Comparison of ENCODE assay signal across 8 cellular contexts in the genomic region with DNA sequence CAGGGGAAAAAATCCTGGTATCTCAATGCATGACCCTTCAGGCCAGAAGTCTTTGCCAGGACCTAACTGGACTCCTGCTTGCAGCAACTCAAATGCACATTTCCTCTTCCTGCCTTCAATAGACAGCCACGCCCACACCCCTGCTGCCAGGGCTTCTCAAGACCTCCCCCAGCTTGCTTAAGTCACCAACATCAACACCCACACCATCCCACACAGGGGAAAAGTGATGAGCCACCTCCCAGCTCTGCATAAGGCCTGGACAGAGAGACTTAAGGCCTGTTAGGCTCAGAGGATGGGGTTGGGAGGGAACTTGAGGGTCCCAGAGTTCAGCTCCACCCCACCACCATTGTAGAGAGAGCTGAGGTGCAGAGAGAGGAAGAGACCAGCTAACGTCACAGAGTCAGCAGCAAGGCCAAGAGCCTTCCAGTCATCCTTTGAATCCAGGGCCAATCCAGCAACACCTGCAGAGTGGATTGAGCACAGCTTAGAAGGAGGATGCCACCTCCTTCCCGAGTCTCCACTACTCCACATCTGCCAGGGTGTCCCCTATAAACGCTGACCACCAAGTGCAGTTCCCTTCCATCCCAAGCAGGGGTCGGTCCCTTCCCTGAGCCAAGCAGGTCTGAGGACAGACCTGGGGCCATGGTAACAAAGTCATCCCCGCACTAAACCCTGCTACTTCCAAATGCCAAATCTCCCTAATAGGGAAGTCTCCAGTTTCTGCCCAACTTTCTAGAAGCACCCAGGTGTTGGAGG. TPM values are rescaled to one million over a fixed set of nuclear protein-coding genes. Genes with fewer than 3 reads are reported as not detected.
DNase-seq lines count a peak whose midpoint lies in the region; ATAC-seq lines count a peak whose summit lies in the region.

No MANE protein-coding gene starts in this region.

- DNase-seq in EH (ENCODE audit: low read depth): peak; percentile 85
- peak; percentile 90 for DNase-seq in activated CD4-positive, alpha-beta T cell treated with anti-CD3 and anti-CD28 coated beads, Interleukin-2, amount 10 ng/mL, durations not matched to agents 24 days and 14 days
- DNase-seq in effector memory CD4-positive, alpha-beta T cell: peak; percentile 36 to 54 (median 47)
- peak; percentile 50 to 86 (median 66) for DNase-seq in naive thymus-derived CD8-positive, alpha-beta T cell
- peak in 14 of 49 donors; percentile 5 to 61 (median 21) for DNase-seq in substantia nigra (lab: John Stamatoyannopoulos, UW)
- no peak for DNase-seq in OCI-M2 (lab: John Stamatoyannopoulos, UW; ENCODE audit: unreplicated experiment)
- no peak for DNase-seq in DMS79 (lab: John Stamatoyannopoulos, UW)

- ATAC-seq in naive thymus-derived CD8-positive, alpha-beta T cell: peak; percentile 48 to 56

- H3K4me1 Mint-ChIP-seq in IgD-negative memory B cell: peaks cover 39 to 46% (median 40%) of the 10 kb centered on the region in 3 donors
- H3K4me1 Mint-ChIP-seq in activated CD4-positive, alpha-beta T cell treated with anti-CD3 and anti-CD28 coated beads, Interleukin-2, amount 10 ng/mL, durations not matched to agents 24 days and 14 days: peaks cover 32% of the 10 kb centered on the region
- H3K4me1 Mint-ChIP-seq in naive thymus-derived CD8-positive, alpha-beta T cell: peaks cover 26 to 63% (median 51%) of the 10 kb centered on the region in 4 donors

- peak overlapping the region; percentile 71 to 96 (median 95) for H3K27ac Mint-ChIP-seq in IgD-negative memory B cell
- H3K27ac Mint-ChIP-seq in activated CD4-positive, alpha-beta T cell treated with anti-CD3 and anti-CD28 coated beads, Interleukin-2, amount 10 ng/mL, durations not matched to agents 24 days and 14 days: peak overlapping the region; percentile 86
- H3K27ac Mint-ChIP-seq in naive thymus-derived CD8-positive, alpha-beta T cell: peak overlapping the region; percentile 79 to 98 (median 94)

- H3K36me3 ChIP-seq in effector memory CD4-positive, alpha-beta T cell (ENCODE audit: control insufficient read depth, insufficient read depth, low read length): peaks cover 24% of the 10 kb centered on the region

- no peak overlapping the region for H3K4me3 ChIP-seq in effector memory CD4-positive, alpha-beta T cell (ENCODE audit: insufficient read depth, low read depth, low read length, poor library complexity, severe bottlenecking)

- H3K27me3 Mint-ChIP-seq in IgD-negative memory B cell: no peaks in the 10 kb centered on the region
- H3K27me3 Mint-ChIP-seq in activated CD4-positive, alpha-beta T cell treated with anti-CD3 and anti-CD28 coated beads, Interleukin-2, amount 10 ng/mL, durations not matched to agents 24 days and 14 days: no peaks in the 10 kb centered on the region
- no peaks in the 10 kb centered on the region for H3K27me3 Mint-ChIP-seq in naive thymus-derived CD8-positive, alpha-beta T cell

- intact Hi-C loops in activated CD4-positive, alpha-beta T cell treated with anti-CD3 and anti-CD28 coated beads, Interleukin-2, amount 10 ng/mL, durations not matched to agents 24 days and 14 days (cut with micrococcal nuclease): no loop called here

- H3K4me1 ChIP-seq in effector memory CD4-positive, alpha-beta T cell (ENCODE audit: control insufficient read depth, insufficient read depth, low read length, poor library complexity, severe bottlenecking): peaks cover 27% of the 10 kb centered on the region

- H3K27me3 ChIP-seq in effector memory CD4-positive, alpha-beta T cell (replicated peaks; ENCODE audit: control insufficient read depth, insufficient read depth, low read length, poor library complexity, severe bottlenecking): no peaks in the 10 kb centered on the region

- no peaks in the 10 kb centered on the region for H3K9me3 Mint-ChIP-seq in IgD-negative memory B cell
- H3K9me3 Mint-ChIP-seq in activated CD4-positive, alpha-beta T cell treated with anti-CD3 and anti-CD28 coated beads, Interleukin-2, amount 10 ng/mL, durations not matched to agents 24 days and 14 days: no peaks in the 10 kb centered on the region
- no peaks in the 10 kb centered on the region for H3K9me3 Mint-ChIP-seq in naive thymus-derived CD8-positive, alpha-beta T cell

- POLR2A ChIA-PET in naive thymus-derived CD8-positive, alpha-beta T cell (lab: Charles Lee): interaction anchor here (0.5 to 1.4 kb wide), 8 partner anchors 20 to 496 kb away, joined by 3 to 7 read pairs (median 4); a partner anchor contains a TSS

- peak overlapping the region; percentile 41 to 76 (median 54) for H3K4me3 Mint-ChIP-seq in IgD-negative memory B cell
- peak overlapping the region; percentile 36 for H3K4me3 Mint-ChIP-seq in activated CD4-positive, alpha-beta T cell treated with anti-CD3 and anti-CD28 coated beads, Interleukin-2, amount 10 ng/mL, durations not matched to agents 24 days and 14 days
- H3K4me3 Mint-ChIP-seq in naive thymus-derived CD8-positive, alpha-beta T cell: peak overlapping the region; percentile 33 to 82 (median 68)

- H3K36me3 Mint-ChIP-seq in IgD-negative memory B cell: peaks cover 8% of the 10 kb centered on the region
- H3K36me3 Mint-ChIP-seq in activated CD4-positive, alpha-beta T cell treated with anti-CD3 and anti-CD28 coated beads, Interleukin-2, amount 10 ng/mL, durations not matched to agents 24 days and 14 days (ENCODE audit: low read depth): peaks cover 26% of the 10 kb centered on the region
- peaks cover 0 to 34% (median 5%) of the 10 kb centered on the region in 3 donors for H3K36me3 Mint-ChIP-seq in naive thymus-derived CD8-positive, alpha-beta T cell

- peak overlapping the region; percentile 52 for H3K27ac ChIP-seq in effector memory CD4-positive, alpha-beta T cell (ENCODE audit: insufficient read depth, low read length, poor library complexity, severe bottlenecking)
- peak overlapping the region; percentile 18 for H3K27ac ChIP-seq in substantia nigra (ENCODE audit: low read depth, low read length, poor library complexity, severe bottlenecking)

- H3K9me3 ChIP-seq in effector memory CD4-positive, alpha-beta T cell (ENCODE audit: control insufficient read depth, low read length): no peaks in the 10 kb centered on the region

RNA-seq across cellular contexts. Expression of a gene that starts 50.0 kb away (rescaled TPM):
- polyA plus RNA-seq in IgD-negative memory B cell: 49.0 TPM
- 60.7 and 62.9 TPM in 2 replicates for total RNA-seq in activated CD4-positive, alpha-beta T cell treated with anti-CD3 and anti-CD28 coated beads, Interleukin-2, amount 10 ng/mL, durations not matched to agents 24 days and 14 days
- total RNA-seq in naive thymus-derived CD8-positive, alpha-beta T cell: 10 to 100 TPM; 91.8 to 95.0 TPM
- polyA plus RNA-seq in naive thymus-derived CD8-positive, alpha-beta T cell: 10 to 100 TPM; 13.0 to 19.4 (median 18.4) TPM

Comparison
In these comparisons a context has a peak if more than half of its experiments do, and no peak if none do; other contexts are left out.
1. DNase-seq: peak in EH (single experiment), activated CD4-positive, alpha-beta T cell treated with anti-CD3 and anti-CD28 coated beads, Interleukin-2, amount 10 ng/mL, durations not matched to agents 24 days and 14 days (single experiment), effector memory CD4-positive, alpha-beta T cell (3 of 3) and naive thymus-derived CD8-positive, alpha-beta T cell (10 of 10); none in OCI-M2 (single experiment) and DMS79 (single experiment).
2. Peak in every context shown above with its lines, with median percentiles within 50 percentile points of each other: H3K27ac Mint-ChIP-seq and H3K4me3 Mint-ChIP-seq.